In genomic region chr5:60826653-60827052, GRCh38 we compare ENCODE assay signal across 12 cellular contexts. TPM values are rescaled to one million over a fixed set of nuclear protein-coding genes. Genes with fewer than 3 reads are reported as not detected.
DNase-seq lines count a peak whose midpoint lies in the region; ATAC-seq, FAIRE-seq and TF ChIP-seq lines count a peak whose summit lies in the region.
"Had no signal": no experiment of that assay in that cellular context is flagged by ENCODE, and none has a peak within 500 bp of the region (broad histone marks: within the 10 kb centered on the region; RNA-seq: fewer than 3 reads in every experiment).

No MANE protein-coding gene starts in this region.

- intact Hi-C loops in posterior cingulate gyrus (cut with DNase I): no loop called here
- intact Hi-C loops in uterus (cut with DNase I; ENCODE audit: low total_unique reads): no loop called here

- TF ChIP-seq POLR2A in uterus (IDR thresholded peaks at IDR 0.05): no peak

- ATAC-seq in GM18498 (IDR thresholded peaks at IDR 0.05; ENCODE audit: unreplicated experiment): peak; percentile 66
- ATAC-seq in GM19452 (IDR thresholded peaks at IDR 0.05; ENCODE audit: unreplicated experiment): peak; percentile 74
- peak; percentile 73 for ATAC-seq in HG02798 (IDR thresholded peaks at IDR 0.05; ENCODE audit: poor library complexity, unreplicated experiment)
- ATAC-seq in HG03442 (IDR thresholded peaks at IDR 0.05; ENCODE audit: unreplicated experiment): peak; percentile 89
- ATAC-seq: natural killer cell had no signal

- no peaks in the 10 kb centered on the region for H3K27me3 ChIP-seq in uterus

- no peaks in the 10 kb centered on the region for H3K4me1 Mint-ChIP-seq in immature natural killer cell
- H3K4me1 Mint-ChIP-seq: natural killer cell had no signal

- no peak overlapping the region for H3K27ac Mint-ChIP-seq in immature natural killer cell
- H3K27ac Mint-ChIP-seq: natural killer cell had no signal

- DNase-seq in posterior cingulate gyrus: no peak
- no peak for DNase-seq in immature natural killer cell
- DNase-seq in HTR-8/SVneo (ENCODE audit: insufficient read length, low spot score): no peak
- no peak for DNase-seq in uterus
- DNase-seq: activated naive CD4-positive, alpha-beta T cell treated with Interleukin-2 at 50 U/mL for 16 hours; natural killer cell had no signal

- TF ChIP-seq CTCF in uterus (IDR thresholded peaks at IDR 0.05): no peak

- no peak overlapping the region for H3K4me3 Mint-ChIP-seq in immature natural killer cell
- H3K4me3 Mint-ChIP-seq: natural killer cell had no signal

- H3K36me3 ChIP-seq in uterus: no peaks in the 10 kb centered on the region

- no peaks in the 10 kb centered on the region for H3K36me3 Mint-ChIP-seq in immature natural killer cell
- H3K36me3 Mint-ChIP-seq: natural killer cell had no signal

- no peaks in the 10 kb centered on the region for H3K4me1 ChIP-seq in uterus

- H3K27ac ChIP-seq in uterus: peak overlapping the region in 1 of 2 donors; percentile 33

- peaks cover 0 to 5% (median 2%) of the 10 kb centered on the region in 3 donors for H3K27me3 Mint-ChIP-seq in immature natural killer cell (ENCODE audit: low read depth in 3 of 3)

- FAIRE-seq in HTR-8/SVneo (lab: Jason Lieb, UNC): no peak
- FAIRE-seq: keratinocyte had no signal

- no peaks in the 10 kb centered on the region for H3K9me3 ChIP-seq in uterus

- H3K9me3 Mint-ChIP-seq in immature natural killer cell: no peaks in the 10 kb centered on the region
- H3K9me3 Mint-ChIP-seq: natural killer cell had no signal

- no peak overlapping the region for H3K4me3 ChIP-seq in uterus
- H3K4me3 ChIP-seq: skin epidermis had no signal

RNA-seq across cellular contexts. Expression of gene ELOVL7, which starts 17.4 kb away (rescaled TPM):
- polyA plus RNA-seq in immature natural killer cell: 1 to 10 TPM in 1 of 3 donors, under 1 TPM in 1, not detected in 1; 0.08 to 1.5 TPM
- 1 to 10 TPM; 1.3 to 8.2 (median 2.9) TPM for total RNA-seq in uterus
